In the genomic region with DNA sequence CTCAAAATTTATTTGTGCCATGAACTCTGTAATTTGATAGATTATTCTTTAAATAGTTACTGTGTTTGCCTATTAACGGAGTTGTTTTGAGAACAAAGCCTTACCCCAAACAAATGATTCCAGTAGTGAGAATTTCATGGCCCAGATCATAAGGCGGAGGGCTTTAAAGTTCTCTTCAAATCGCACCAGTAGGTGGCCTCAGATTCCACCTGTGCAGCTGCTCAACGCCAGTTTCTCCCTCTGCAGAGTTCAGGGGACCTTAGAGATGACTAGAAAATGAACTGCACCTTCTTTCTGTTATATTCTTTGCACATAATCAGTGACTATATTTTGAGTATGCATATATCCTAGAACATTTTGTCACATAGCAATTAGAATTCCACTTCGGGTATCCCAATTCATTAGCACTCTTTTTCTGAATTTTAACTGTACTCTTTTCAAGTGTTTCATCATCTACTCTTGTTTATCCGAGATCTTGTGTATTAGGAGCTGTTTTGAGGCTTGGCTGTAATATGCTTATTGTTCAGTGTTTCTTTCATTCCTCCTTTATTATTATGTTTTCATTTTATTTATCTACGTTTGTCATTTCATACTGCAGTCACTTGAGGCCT, we compare ENCODE assay signal across 8 cellular contexts.
A peak's percentile ranks its signal among the peaks of the same experiment; 100 is the strongest.
DNase-seq lines count a peak whose midpoint lies in the region; ATAC-seq and TF ChIP-seq lines count a peak whose summit lies in the region.

No MANE protein-coding gene starts in this region.

- no peaks in the 10 kb centered on the region for H3K9me2 ChIP-seq in neural cell (ENCODE audit: insufficient read depth, low read length)

- no peak for ATAC-seq in HG02759 (IDR thresholded peaks at IDR 0.05; ENCODE audit: unreplicated experiment)
- ATAC-seq in GM21737 (IDR thresholded peaks at IDR 0.05; ENCODE audit: unreplicated experiment): no peak
- ATAC-seq in stimulated activated naive CD8-positive, alpha-beta T cell treated with anti-CD3 and anti-CD28 coated beads, Interleukin-15, Interleukin-2, amounts not matched to agents 100 U/mL and 50 U/mL, for 24 hours: no peak

- H3K27ac ChIP-seq in neural cell (ENCODE audit: low read length): no peak overlapping the region

- no peaks in the 10 kb centered on the region for H3F3A ChIP-seq in neural cell (ENCODE audit: insufficient read depth, low read length, poor library complexity, severe bottlenecking)

- no peaks in the 10 kb centered on the region for H3K9me3 ChIP-seq in neural cell (ENCODE audit: low read length)

- no peak overlapping the region for H3K4me2 ChIP-seq in neural cell (ENCODE audit: low read length)

- H3K36me3 ChIP-seq in neural cell (ENCODE audit: insufficient read depth, low read length): no peaks in the 10 kb centered on the region

- H3K4me3 ChIP-seq in AG10803 (ENCODE audit: low read length): no peak overlapping the region
- H3K4me3 ChIP-seq in cardiac fibroblast (replicated peaks in 1 of 2; ENCODE audit: low read depth in 2 of 2, low read length in 2 of 2): no peak overlapping the region
- H3K4me3 ChIP-seq in neural cell (ENCODE audit: low read length): no peak overlapping the region

- DNase-seq in AG10803 (ENCODE audit: low read depth) (peak; percentile 7), GM19238 (ENCODE audit: insufficient read length, low spot score) (peak; percentile 14), NCI-H2227 treated with DMSO at 0.1 percent for 48 hours (lab: John Stamatoyannopoulos, UW) (peak; percentile 13), cardiac fibroblast (ENCODE audit: low read depth in 2 of 2) (peak; percentile 60 to 65)
- no peak for DNase-seq in stimulated activated naive CD8-positive, alpha-beta T cell treated with anti-CD3 and anti-CD28 coated beads, Interleukin-15, Interleukin-2, amounts not matched to agents 100 U/mL and 50 U/mL, for 24 hours

- H3K79me2 ChIP-seq in neural cell (replicated peaks; ENCODE audit: insufficient read depth, low read length): no peaks in the 10 kb centered on the region

- TF ChIP-seq CTCF in AG10803 (conservative IDR thresholded peaks at IDR 0.05; ENCODE audit: low read length) (peak; percentile 52), cardiac fibroblast (IDR thresholded peaks at IDR 0.05; ENCODE audit: low read depth, low read length) (peak; percentile 66), neural cell (IDR thresholded peaks at IDR 0.05; ENCODE audit: poor library complexity, severe bottlenecking) (peak; percentile 86)

- H4K20me1 ChIP-seq in neural cell (ENCODE audit: insufficient read depth): no peaks in the 10 kb centered on the region

- TF ChIP-seq RAD21 in neural cell (conservative IDR thresholded peaks at IDR 0.05): peak; percentile 91

- no peak for TF ChIP-seq EP300 in neural cell (conservative IDR thresholded peaks at IDR 0.05; ENCODE audit: poor library complexity, severe bottlenecking)

- no peak overlapping the region for H2AFZ ChIP-seq in neural cell (ENCODE audit: low read depth, low read length)

- no peaks in the 10 kb centered on the region for H3K27me3 ChIP-seq in neural cell (ENCODE audit: insufficient read depth, low read depth, low read length)

- H3K9ac ChIP-seq in neural cell (ENCODE audit: low read length): no peak overlapping the region

TF ChIP-seq in neural cell, 6 proteins besides CTCF, POLR2A, EP300 and RAD21:
- TF ChIP-seq POLR2AphosphoS5 (IDR thresholded peaks at IDR 0.05): no peak
- no peak for TF ChIP-seq MXI1 (conservative IDR thresholded peaks at IDR 0.05; ENCODE audit: poor library complexity, severe bottlenecking)
- TF ChIP-seq, protein P1, sequence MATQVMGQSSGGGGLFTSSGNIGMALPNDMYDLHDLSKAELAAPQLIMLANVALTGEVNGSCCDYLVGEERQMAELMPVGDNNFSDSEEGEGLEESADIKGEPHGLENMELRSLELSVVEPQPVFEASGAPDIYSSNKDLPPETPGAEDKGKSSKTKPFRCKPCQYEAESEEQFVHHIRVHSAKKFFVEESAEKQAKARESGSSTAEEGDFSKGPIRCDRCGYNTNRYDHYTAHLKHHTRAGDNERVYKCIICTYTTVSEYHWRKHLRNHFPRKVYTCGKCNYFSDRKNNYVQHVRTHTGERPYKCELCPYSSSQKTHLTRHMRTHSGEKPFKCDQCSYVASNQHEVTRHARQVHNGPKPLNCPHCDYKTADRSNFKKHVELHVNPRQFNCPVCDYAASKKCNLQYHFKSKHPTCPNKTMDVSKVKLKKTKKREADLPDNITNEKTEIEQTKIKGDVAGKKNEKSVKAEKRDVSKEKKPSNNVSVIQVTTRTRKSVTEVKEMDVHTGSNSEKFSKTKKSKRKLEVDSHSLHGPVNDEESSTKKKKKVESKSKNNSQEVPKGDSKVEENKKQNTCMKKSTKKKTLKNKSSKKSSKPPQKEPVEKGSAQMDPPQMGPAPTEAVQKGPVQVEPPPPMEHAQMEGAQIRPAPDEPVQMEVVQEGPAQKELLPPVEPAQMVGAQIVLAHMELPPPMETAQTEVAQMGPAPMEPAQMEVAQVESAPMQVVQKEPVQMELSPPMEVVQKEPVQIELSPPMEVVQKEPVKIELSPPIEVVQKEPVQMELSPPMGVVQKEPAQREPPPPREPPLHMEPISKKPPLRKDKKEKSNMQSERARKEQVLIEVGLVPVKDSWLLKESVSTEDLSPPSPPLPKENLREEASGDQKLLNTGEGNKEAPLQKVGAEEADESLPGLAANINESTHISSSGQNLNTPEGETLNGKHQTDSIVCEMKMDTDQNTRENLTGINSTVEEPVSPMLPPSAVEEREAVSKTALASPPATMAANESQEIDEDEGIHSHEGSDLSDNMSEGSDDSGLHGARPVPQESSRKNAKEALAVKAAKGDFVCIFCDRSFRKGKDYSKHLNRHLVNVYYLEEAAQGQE (IDR thresholded peaks at IDR 0.05; ENCODE audit: borderline replicate concordance): no peak
- no peak for TF ChIP-seq TAF1 (IDR thresholded peaks at IDR 0.05; ENCODE audit: low read depth)
- peak; percentile 90 for TF ChIP-seq SMC3 (conservative IDR thresholded peaks at IDR 0.05; ENCODE audit: poor library complexity)
- TF ChIP-seq EZH2 (IDR thresholded peaks at IDR 0.05; ENCODE audit: borderline replicate concordance, insufficient read depth, low read length, poor library complexity, severe bottlenecking): no peak
